Comparison of ENCODE assay signal across 17 cellular contexts in the genomic region with DNA sequence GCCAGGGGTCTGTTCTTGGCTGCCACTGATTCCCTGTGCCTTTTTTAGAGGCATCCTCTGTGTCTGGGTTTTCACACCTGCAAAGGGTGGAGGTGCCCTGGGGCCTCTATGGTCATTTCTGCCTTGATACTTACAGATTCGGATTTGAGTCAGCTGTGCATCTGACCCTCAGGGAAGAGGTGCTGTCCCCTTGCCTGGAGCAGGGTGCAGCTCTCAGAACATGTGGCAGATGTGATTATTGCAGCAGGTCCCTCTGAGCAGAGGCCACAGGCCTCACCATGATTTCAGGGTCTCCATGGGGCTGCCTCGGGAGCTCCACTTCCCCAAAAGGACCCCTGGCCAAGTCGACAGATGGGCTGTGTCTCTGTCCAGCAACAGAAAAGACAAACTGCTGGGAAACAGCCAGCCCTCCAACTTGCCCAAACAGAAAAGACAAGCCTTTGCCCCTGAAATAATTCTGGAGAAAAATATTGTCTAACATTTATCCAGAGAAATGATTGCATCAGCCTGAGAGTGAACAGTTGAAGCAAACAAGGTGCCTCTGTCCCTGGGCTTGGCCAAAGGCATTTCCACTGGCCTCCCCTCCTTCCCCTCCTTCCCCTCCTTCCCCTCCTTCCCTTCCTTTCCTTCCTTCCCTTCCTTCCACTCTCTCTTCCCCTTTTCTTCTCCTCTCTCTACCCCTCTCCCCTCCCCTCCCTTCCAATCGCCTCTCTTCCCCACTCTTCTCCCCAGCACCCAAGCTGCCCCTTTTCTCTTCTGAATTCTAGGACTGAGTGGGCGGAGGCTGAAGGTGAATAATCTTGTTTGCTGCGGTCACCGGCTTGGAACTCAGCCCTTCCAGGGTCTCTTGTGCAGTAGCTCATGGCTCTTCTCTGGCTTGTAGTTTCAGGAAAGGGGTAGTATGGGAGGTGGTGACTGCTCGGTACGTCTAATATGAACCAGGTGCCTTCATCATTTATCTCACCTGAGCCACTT. TPM values are rescaled to one million over a fixed set of nuclear protein-coding genes. Genes with fewer than 3 reads are reported as not detected.
A peak's percentile ranks its signal among the peaks of the same experiment; 100 is the strongest.
DNase-seq lines count a peak whose midpoint lies in the region; ATAC-seq and TF ChIP-seq lines count a peak whose summit lies in the region.
"Had no signal": no experiment of that assay in that cellular context is flagged by ENCODE, and none has a peak within 500 bp of the region (broad histone marks: within the 10 kb centered on the region; RNA-seq: fewer than 3 reads in every experiment).

No MANE protein-coding gene starts in this region.

- DNase-seq in choroid plexus epithelial cell (ENCODE audit: low read depth) (peak; percentile 55), left lung (no peak), spleen (peak; percentile 29), islet precursor cell (no peak)
- no peak for DNase-seq in CD8-positive, alpha-beta T cell
- DNase-seq in activated CD4-positive, alpha-beta T cell treated with anti-CD3 and anti-CD28 coated beads, Interleukin-2, amount 50 U/mL, for 48 hours: no peak
- DNase-seq: activated CD4-positive, alpha-beta T cell treated with anti-CD3 and anti-CD28 coated beads for 1 hour; activated T-cell treated with anti-CD3 and anti-CD28 coated beads, Interleukin-2, amount 50 U/mL, for 4 hours; AML-193; DMS79 treated with DMSO at 0.1 percent for 48 hours; effector CD4-positive, alpha-beta T cell; NCI-H1105; NCI-H226 had no signal

- POLR2A ChIA-PET in HEK293 (lab: Yijun Ruan, JAX): no interaction called here
- POLR2A ChIA-PET in CD8-positive, alpha-beta T cell (lab: Charles Lee): no interaction called here

- no peak overlapping the region for H3K4me3 Mint-ChIP-seq in CD8-positive, alpha-beta T cell
- H3K4me3 Mint-ChIP-seq: activated T-cell treated with anti-CD3 and anti-CD28 coated beads, Interleukin-2, amount 50 U/mL, for 4 hours had no signal

- H3K36me3 ChIP-seq in HEK293 (ENCODE audit: control insufficient read depth in 2 of 2, insufficient read depth in 1 of 2, low read length in 2 of 2) (no peaks in the 10 kb centered on the region), left lung (no peaks in the 10 kb centered on the region), spleen (no peaks in the 10 kb centered on the region)
- no peaks in the 10 kb centered on the region for H3K36me3 ChIP-seq in CD8-positive, alpha-beta T cell (ENCODE audit: insufficient read depth, low read length)

- ATAC-seq in left lung (peak; percentile 22), GM18520 (IDR thresholded peaks at IDR 0.05; ENCODE audit: unreplicated experiment) (no peak)
- no peak for ATAC-seq in CD8-positive, alpha-beta T cell
- ATAC-seq: activated T-cell treated with anti-CD3 and anti-CD28 coated beads, Interleukin-2, amount 50 U/mL, for 4 hours had no signal

- H3K27ac Mint-ChIP-seq in CD8-positive, alpha-beta T cell: no peak overlapping the region

- no peaks in the 10 kb centered on the region for H3K9me3 ChIP-seq in HEK293 (ENCODE audit: control insufficient read depth, insufficient read depth, low read depth, low read length)
- H3K9me3 ChIP-seq in left lung: peaks cover 0 to 18% of the 10 kb centered on the region in 2 donors
- peaks cover 0 to 29% (median 18%) of the 10 kb centered on the region in 8 donors for H3K9me3 ChIP-seq in spleen
- H3K9me3 ChIP-seq in CD8-positive, alpha-beta T cell (ENCODE audit: low read length): no peaks in the 10 kb centered on the region

- H3K27me3 ChIP-seq in left lung (no peaks in the 10 kb centered on the region), spleen (replicated peaks in 1 of 7) (no peaks in the 10 kb centered on the region)
- H3K27me3 ChIP-seq in CD8-positive, alpha-beta T cell (ENCODE audit: insufficient read depth, low read length): no peaks in the 10 kb centered on the region
- H3K27me3 ChIP-seq: tibial artery had no signal

- H3K9me3 Mint-ChIP-seq in CD8-positive, alpha-beta T cell: peaks cover 18% of the 10 kb centered on the region

- intact Hi-C loops in left lung (cut with DNase I) (no loop called here), spleen (cut with DNase I; ENCODE audit: low total_unique reads) (no loop called here)
- intact Hi-C loops in CD8-positive, alpha-beta T cell (cut with DNase I, micrococcal nuclease): no loop called here

- TF ChIP-seq POLR2A in spleen (IDR thresholded peaks at IDR 0.05): no peak

- H3K4me3 ChIP-seq in HEK293 (ENCODE audit: low read depth, low read length) (no peak overlapping the region), choroid plexus epithelial cell (ENCODE audit: low read depth, low read length) (peak overlapping the region; percentile 4), left lung (peak overlapping the region in 1 of 2 donors; percentile 0), spleen (peak overlapping the region in 1 of 8 donors; percentile 21)
- H3K4me3 ChIP-seq in CD8-positive, alpha-beta T cell (ENCODE audit: low read depth, low read length): no peak overlapping the region

- H3K27ac ChIP-seq in HEK293 (ENCODE audit: extremely low read depth, low read depth, low read length): no peak overlapping the region
- no peak overlapping the region for H3K27ac ChIP-seq in left lung
- H3K27ac ChIP-seq in spleen: no peak overlapping the region
- no peak overlapping the region for H3K27ac ChIP-seq in CD8-positive, alpha-beta T cell (ENCODE audit: low read depth, low read length)

- TF ChIP-seq CTCF in HEK293 (tag by site-specific recombination; IDR thresholded peaks at IDR 0.05): no peak
- no peak for TF ChIP-seq CTCF in choroid plexus epithelial cell (conservative IDR thresholded peaks at IDR 0.05; ENCODE audit: low read depth, low read length)
- TF ChIP-seq CTCF in left lung (IDR thresholded peaks at IDR 0.05): no peak
- no peak for TF ChIP-seq CTCF in spleen (IDR thresholded peaks at IDR 0.05 in 8 of 11, conservative IDR thresholded peaks at IDR 0.05 in 3 of 11)
- no peak for TF ChIP-seq CTCF in CD8-positive, alpha-beta T cell (IDR thresholded peaks at IDR 0.05)

- CTCF ChIA-PET in HEK293 (lab: Yijun Ruan, JAX): interaction anchor here (0.6 to 1.0 kb wide), 2 partner anchors 367 to 486 kb away, joined by 3 read pairs; no protein-coding TSS in a partner anchor
- CTCF ChIA-PET in CD8-positive, alpha-beta T cell (lab: Charles Lee): no interaction called here

- no peaks in the 10 kb centered on the region for H3K27me3 Mint-ChIP-seq in CD8-positive, alpha-beta T cell (ENCODE audit: low read depth)

- no peaks in the 10 kb centered on the region for H3K36me3 Mint-ChIP-seq in CD8-positive, alpha-beta T cell

- no peaks in the 10 kb centered on the region for H3K4me1 Mint-ChIP-seq in CD8-positive, alpha-beta T cell (ENCODE audit: low read depth)

- H3K4me1 ChIP-seq in HEK293 (ENCODE audit: control insufficient read depth, insufficient read depth, low read length) (no peaks in the 10 kb centered on the region), left lung (no peaks in the 10 kb centered on the region), spleen (no peaks in the 10 kb centered on the region)
- no peaks in the 10 kb centered on the region for H3K4me1 ChIP-seq in CD8-positive, alpha-beta T cell (ENCODE audit: insufficient read depth, low read length)

- WGBS in spleen, 5 donors: 56 to 63% (median 58%) methylated on average over 9 of the region's 9 CpGs

TF ChIP-seq in HEK293, 187 proteins besides CTCF, POLR2A, EP300 and RAD21 (continues in another document):
- TF ChIP-seq ZNF366 (tag by site-specific recombination; conservative IDR thresholded peaks at IDR 0.05) (0 out of 2 replicates have a peak, but pooled peaks have one; percentile 26), ZNF335 (tag by site-specific recombination; conservative IDR thresholded peaks at IDR 0.05) (0 out of 2 replicates have a peak, but pooled peaks have one; percentile 23), ZNF626 (tag by site-specific recombination; IDR thresholded peaks at IDR 0.05) (no peak), ZFHX2 (tag by site-specific recombination; conservative IDR thresholded peaks at IDR 0.05) (peak; percentile 51)
- TF ChIP-seq, protein P1, sequence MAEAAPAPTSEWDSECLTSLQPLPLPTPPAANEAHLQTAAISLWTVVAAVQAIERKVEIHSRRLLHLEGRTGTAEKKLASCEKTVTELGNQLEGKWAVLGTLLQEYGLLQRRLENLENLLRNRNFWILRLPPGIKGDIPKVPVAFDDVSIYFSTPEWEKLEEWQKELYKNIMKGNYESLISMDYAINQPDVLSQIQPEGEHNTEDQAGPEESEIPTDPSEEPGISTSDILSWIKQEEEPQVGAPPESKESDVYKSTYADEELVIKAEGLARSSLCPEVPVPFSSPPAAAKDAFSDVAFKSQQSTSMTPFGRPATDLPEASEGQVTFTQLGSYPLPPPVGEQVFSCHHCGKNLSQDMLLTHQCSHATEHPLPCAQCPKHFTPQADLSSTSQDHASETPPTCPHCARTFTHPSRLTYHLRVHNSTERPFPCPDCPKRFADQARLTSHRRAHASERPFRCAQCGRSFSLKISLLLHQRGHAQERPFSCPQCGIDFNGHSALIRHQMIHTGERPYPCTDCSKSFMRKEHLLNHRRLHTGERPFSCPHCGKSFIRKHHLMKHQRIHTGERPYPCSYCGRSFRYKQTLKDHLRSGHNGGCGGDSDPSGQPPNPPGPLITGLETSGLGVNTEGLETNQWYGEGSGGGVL (tag by site-specific recombination; IDR thresholded peaks at IDR 0.05): peak; percentile 38; the same call in 1 of the 2 replicates

RNA-seq across cellular contexts. Expression of a gene that starts 0.7 kb away (rescaled TPM):
- 100 to 1,000 TPM in 1 of 2 donors, 10 to 100 TPM in 1; 24.6 to 198 TPM for total RNA-seq in left lung
- 10 to 100 TPM in 4 of 7 donors, 1 to 10 TPM in 3; 3.4 to 29.7 (median 10.1) TPM for total RNA-seq in spleen
- polyA plus RNA-seq in spleen: 10 to 100 TPM in 2 of 3 donors, 1 to 10 TPM in 1; 8.5 to 88.3 (median 10.3) TPM
- total RNA-seq in CD8-positive, alpha-beta T cell: not detected

RNA-seq across cellular contexts. Expression of a gene that starts 31.6 kb away (rescaled TPM):
- total RNA-seq in left lung (1 to 10 TPM; 1.1 to 3.2 TPM), spleen (100 to 1,000 TPM in 6 of 7 donors, 10 to 100 TPM in 1; 67.3 to 216 (median 169) TPM)
- polyA plus RNA-seq in spleen: 10 to 100 TPM; 11.5 to 58.2 (median 41.4) TPM
- not detected for total RNA-seq in CD8-positive, alpha-beta T cell

RNA-seq across cellular contexts. Expression of a gene that starts 51.6 kb away (rescaled TPM):
- total RNA-seq in left lung: not detected
- not detected for total RNA-seq in spleen
- not detected for polyA plus RNA-seq in spleen
- total RNA-seq in CD8-positive, alpha-beta T cell: not detected
- total RNA-seq: activated T-cell treated with anti-CD3 and anti-CD28 coated beads, Interleukin-2, amount 50 U/mL, for 4 hours; glomerular endothelial cell had no signal

Comparison
In these comparisons a context has a peak if more than half of its experiments do, and no peak if none do; other contexts are left out.
1. DNase-seq: peak in choroid plexus epithelial cell (single experiment) and spleen (single experiment); none in left lung (0 of 2), CD8-positive, alpha-beta T cell (0 of 7), activated CD4-positive, alpha-beta T cell treated with anti-CD3 and anti-CD28 coated beads, Interleukin-2, amount 50 U/mL, for 48 hours (0 of 2) and islet precursor cell (single experiment).
2. RNA of a gene that starts 0.7 kb away (total RNA-seq): 24.6 to 198 TPM in left lung and 3.4 to 29.7 TPM in spleen; not detected in CD8-positive, alpha-beta T cell; every median in the first group is over 4 times any median in the second.
3. RNA of a gene that starts 31.6 kb away (total RNA-seq): 67.3 to 216 TPM in spleen; 1.1 to 3.2 TPM in left lung and not detected in CD8-positive, alpha-beta T cell; every median in the first group is over 10 times any median in the second.